15 cellular contexts compared by ENCODE assay signal in genomic region chr7:121624922-121625321, GRCh38.
DNase-seq lines count a peak whose midpoint lies in the region; ATAC-seq and TF ChIP-seq lines count a peak whose summit lies in the region.
"Had no signal": no experiment of that assay in that cellular context is flagged by ENCODE, and none has a peak within 500 bp of the region (broad histone marks: within the 10 kb centered on the region; RNA-seq: fewer than 3 reads in every experiment).

No MANE protein-coding gene starts in this region.

- H3K4me1 ChIP-seq in GM23248 (ENCODE audit: insufficient read depth), result no peaks in the 10 kb centered on the region
- H3K4me1 ChIP-seq in osteoblast (ENCODE audit: insufficient read depth, low read length), result no peaks in the 10 kb centered on the region
- H3K4me1 ChIP-seq in psoas muscle, result no peaks in the 10 kb centered on the region
- H3K4me1 ChIP-seq: esophagus squamous epithelium, SJCRH30 had no signal

- WGBS in GM23248 (ENCODE audit: low coverage in 1 of 2, low lambda C conversion rate in 2 of 2, missing lambda C conversion rate in 2 of 2), 2 experiments, result 21 to 24% methylated on average over 4 of the region's 4 CpGs
- WGBS in psoas muscle, 3 donors, result 41 to 57% (median 42%) methylated on average over 4 of the region's 4 CpGs

- H3K4me3 ChIP-seq in GM23248 (no peak overlapping the region), osteoblast (ENCODE audit: insufficient read depth, low read length) (no peak overlapping the region), psoas muscle (no peak overlapping the region)
- H3K4me3 ChIP-seq: esophagus squamous epithelium, SJCRH30 had no signal

- H4K20me1 ChIP-seq in GM23248 (ENCODE audit: insufficient read depth) (no peaks in the 10 kb centered on the region), osteoblast (ENCODE audit: insufficient read depth, low read length) (no peaks in the 10 kb centered on the region)

- DNase-seq in GM23248, result peak; percentile 33
- DNase-seq in anterior cingulate cortex (lab: John Stamatoyannopoulos, UW), result peak in 35 of 58 donors; percentile 1 to 64 (median 17)
- peak; percentile 69 for DNase-seq in Right ventricle myocardium inferior (ENCODE audit: missing footprints)
- peak; percentile 53 for DNase-seq in osteoblast (ENCODE audit: insufficient read length, low spot score, missing footprints)
- no peak for DNase-seq in psoas muscle
- no peak for DNase-seq in HuH-7 (ENCODE audit: low spot score)
- DNase-seq in middle frontal gyrus (ENCODE audit: extremely low spot score, low spot score), result no peak
- DNase-seq in activated CD4-positive, alpha-beta T cell treated with anti-CD3 and anti-CD28 coated beads, Interleukin-2, amount 50 U/mL, for 48 hours, result no peak
- DNase-seq: activated naive CD4-positive, alpha-beta T cell treated with Interleukin-2 at 50 U/mL for 16 hours; esophagus squamous epithelium; MV-4-11; NCI-H2171; NK-92 treated with Interleukin-12 subunit alpha and Interleukin-12 subunit beta, amount 100 ng/mL, for 24 hours; SJCRH30; stimulated activated naive CD8-positive, alpha-beta T cell treated with anti-CD3 and anti-CD28 coated beads, Interleukin-15, amount 100 ng/mL, for 72 hours had no signal

- no peak overlapping the region for H3K9ac ChIP-seq in GM23248

- no peak overlapping the region for H3K4me2 ChIP-seq in GM23248 (ENCODE audit: unreplicated experiment)
- H3K4me2 ChIP-seq in osteoblast (ENCODE audit: insufficient read depth, low read length), result no peak overlapping the region

- H3K9me3 ChIP-seq in GM23248 (ENCODE audit: low read depth) (no peaks in the 10 kb centered on the region), osteoblast (ENCODE audit: low read depth, low read length) (no peaks in the 10 kb centered on the region), psoas muscle (no peaks in the 10 kb centered on the region)
- H3K9me3 ChIP-seq: esophagus squamous epithelium, SJCRH30 had no signal

- H3K27ac ChIP-seq in GM23248 (no peak overlapping the region), osteoblast (ENCODE audit: low read depth, low read length) (no peak overlapping the region), psoas muscle (no peak overlapping the region)
- H3K27ac ChIP-seq: esophagus squamous epithelium, SJCRH30 had no signal

- H3K27me3 ChIP-seq in GM23248 (replicated peaks; ENCODE audit: insufficient read depth), result no peaks in the 10 kb centered on the region
- no peaks in the 10 kb centered on the region for H3K27me3 ChIP-seq in osteoblast (ENCODE audit: insufficient read depth, low read length)
- no peaks in the 10 kb centered on the region for H3K27me3 ChIP-seq in psoas muscle (ENCODE audit: insufficient read depth in 3 of 3, low read length in 2 of 3)
- H3K27me3 ChIP-seq: esophagus squamous epithelium, SJCRH30 had no signal

- intact Hi-C loops in Right ventricle myocardium inferior (cut with DNase I), result no loop called here
- intact Hi-C loops in psoas muscle (cut with DNase I), result no loop called here

- H3F3A ChIP-seq in GM23248 (ENCODE audit: insufficient read depth), result no peaks in the 10 kb centered on the region

- H3K36me3 ChIP-seq in GM23248 (ENCODE audit: low read depth) (no peaks in the 10 kb centered on the region), osteoblast (ENCODE audit: insufficient read depth, low read length) (no peaks in the 10 kb centered on the region), psoas muscle (ENCODE audit: insufficient read depth in 1 of 2, low read depth in 1 of 2) (no peaks in the 10 kb centered on the region)
- H3K36me3 ChIP-seq: esophagus squamous epithelium, SJCRH30 had no signal

- in situ Hi-C loops in GM23248 (cut with MboI), result no loop called here

- ATAC-seq in Right ventricle myocardium inferior (peak; percentile 59), psoas muscle (no peak)
- ATAC-seq: stimulated activated naive CD8-positive, alpha-beta T cell treated with anti-CD3 and anti-CD28 coated beads, Interleukin-15, amount 100 ng/mL, for 72 hours had no signal

- no peaks in the 10 kb centered on the region for H3K79me2 ChIP-seq in GM23248 (ENCODE audit: insufficient read depth)
- H3K79me2 ChIP-seq in osteoblast (ENCODE audit: insufficient read depth, low read length), result no peaks in the 10 kb centered on the region

- no peaks in the 10 kb centered on the region for H3K9me2 ChIP-seq in GM23248 (ENCODE audit: insufficient read depth)

- no peak overlapping the region for H2AFZ ChIP-seq in GM23248
- H2AFZ ChIP-seq in osteoblast (ENCODE audit: low read length), result no peak overlapping the region

- TF ChIP-seq CTCF in osteoblast (IDR thresholded peaks at IDR 0.05; ENCODE audit: extremely low read depth, low read depth, low read length) (peak; percentile 19), psoas muscle (IDR thresholded peaks at IDR 0.05) (no peak)

Comparison
In these comparisons a context has a peak if more than half of its experiments do, and no peak if none do; other contexts are left out.
1. DNase-seq: peak in GM23248 (single experiment), anterior cingulate cortex (35 of 58), Right ventricle myocardium inferior (single experiment) and osteoblast (single experiment); none in psoas muscle (0 of 2), HuH-7 (single experiment), middle frontal gyrus (single experiment) and activated CD4-positive, alpha-beta T cell treated with anti-CD3 and anti-CD28 coated beads, Interleukin-2, amount 50 U/mL, for 48 hours (0 of 2).